ENCODE assay signal across 8 cellular contexts in the genomic region with DNA sequence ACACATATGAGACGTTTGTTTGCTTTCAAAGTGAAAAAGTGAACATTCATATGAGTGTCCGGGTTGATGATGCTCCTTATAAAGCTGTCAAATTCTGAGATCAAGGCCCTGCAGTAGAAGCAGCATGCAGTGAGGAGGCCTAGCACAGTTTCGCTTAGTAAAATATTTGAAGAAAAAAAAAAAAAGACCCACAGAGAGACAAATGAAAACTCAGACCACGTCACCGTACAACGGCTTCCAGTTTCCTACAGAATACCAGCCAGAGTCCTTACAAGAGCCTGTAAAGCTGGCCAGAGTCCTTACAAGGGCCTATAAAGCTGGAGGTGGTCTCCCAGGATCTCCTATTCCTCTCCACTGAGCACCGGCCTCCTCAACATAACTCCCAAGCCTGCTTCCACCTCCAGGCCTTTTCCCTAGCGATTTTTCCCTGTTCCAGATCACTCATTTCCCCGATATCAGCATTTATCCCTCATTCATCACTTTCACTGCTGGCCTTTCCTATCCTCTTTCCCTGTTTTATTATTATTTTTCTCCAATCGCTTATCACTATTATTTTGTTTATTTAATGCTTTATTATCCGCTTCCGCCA. TPM values are rescaled to one million over a fixed set of nuclear protein-coding genes. Genes with fewer than 3 reads are reported as not detected.
DNase-seq lines count a peak whose midpoint lies in the region; ATAC-seq and TF ChIP-seq lines count a peak whose summit lies in the region.

No MANE protein-coding gene starts in this region.

- peaks cover 23 to 38% of the 10 kb centered on the region in 2 donors for H3K36me3 Mint-ChIP-seq in activated naive CD4-positive, alpha-beta T cell treated with anti-CD3 and anti-CD28 coated beads, Interleukin-2, amount 50 U/mL, for 72 hours

- CTCF ChIA-PET in AG04449 (lab: Yijun Ruan, JAX) = interaction anchor here (0.7 to 2.2 kb wide), 6 partner anchors 14 to 222 kb away, joined by 3 to 12 read pairs (median 4); no protein-coding TSS in a partner anchor

- ATAC-seq in activated naive CD4-positive, alpha-beta T cell treated with anti-CD3 and anti-CD28 coated beads, Interleukin-2, amount 50 U/mL, for 72 hours = peak; percentile 31 to 40
- no peak for ATAC-seq in HG03442 (IDR thresholded peaks at IDR 0.05; ENCODE audit: unreplicated experiment)

- in situ Hi-C loops in GM13977 (cut with MboI; ENCODE audit: low pct_unique_long_range_greater_than_20kb, low sequenced_read_pairs, unreplicated experiment) = no loop called here

- TF ChIP-seq CTCF in AG04449 (IDR thresholded peaks at IDR 0.05; ENCODE audit: insufficient read depth, low read length, missing control alignments) (no peak), GM13977 (IDR thresholded peaks at IDR 0.05; ENCODE audit: extremely low read depth, insufficient read depth, missing control alignments) (no peak)

- peak overlapping the region; percentile 78 for H3K4me3 ChIP-seq in AG04449 (ENCODE audit: low read depth, low read length)

- DNase-seq in AG04449 (ENCODE audit: low read depth, low spot score) (no peak), GM13977 (ENCODE audit: low spot score) (peak; percentile 47), NCI-H446 (lab: John Stamatoyannopoulos, UW) (peak; percentile 48 to 64), head of caudate nucleus (peak in 23 of 42 donors; percentile 8 to 62 (median 32)), renal cortical epithelial cell (ENCODE audit: low read depth) (peak; percentile 54), T1000 (lab: John Stamatoyannopoulos, UW) (no peak)
- peak; percentile 29 to 65 for DNase-seq in activated naive CD4-positive, alpha-beta T cell treated with anti-CD3 and anti-CD28 coated beads, Interleukin-2, amount 50 U/mL, for 72 hours (ENCODE audit: low spot score in 2 of 2)

- POLR2A ChIA-PET in AG04449 (lab: Yijun Ruan, JAX) = interaction anchor here (1.0 to 2.1 kb wide), 8 partner anchors 15 to 338 kb away, joined by 3 to 12 read pairs (median 5); a partner anchor contains a TSS

- H3K27ac Mint-ChIP-seq in activated naive CD4-positive, alpha-beta T cell treated with anti-CD3 and anti-CD28 coated beads, Interleukin-2, amount 50 U/mL, for 72 hours = peak overlapping the region; percentile 96 to 98

- no peaks in the 10 kb centered on the region for H3K9me3 Mint-ChIP-seq in activated naive CD4-positive, alpha-beta T cell treated with anti-CD3 and anti-CD28 coated beads, Interleukin-2, amount 50 U/mL, for 72 hours

- intact Hi-C loops in head of caudate nucleus (cut with DNase I) = loop anchor here (2.0 to 10.0 kb wide), 2 partner anchors 14 to 222 kb away; no protein-coding TSS in a partner anchor

RNA-seq across cellular contexts. Expression of gene HMGN4, which starts 1.5 kb away (rescaled TPM):
- total RNA-seq in activated naive CD4-positive, alpha-beta T cell treated with anti-CD3 and anti-CD28 coated beads, Interleukin-2, amount 50 U/mL, for 72 hours = 10 to 100 TPM; 87.0 to 98.0 TPM
- 117 and 119 TPM in 2 replicates for total RNA-seq in renal cortical epithelial cell

RNA-seq across cellular contexts. Expression of gene BTN1A1, which starts 36.6 kb away (rescaled TPM):
- under 1 TPM in 1 of 2 donors, not detected in 1; 0.16 TPM for total RNA-seq in activated naive CD4-positive, alpha-beta T cell treated with anti-CD3 and anti-CD28 coated beads, Interleukin-2, amount 50 U/mL, for 72 hours
- total RNA-seq in renal cortical epithelial cell = not detected in 2 replicates

Comparison
In these comparisons a context has a peak if more than half of its experiments do, and no peak if none do; other contexts are left out.
1. DNase-seq: peak in GM13977 (single experiment), NCI-H446 (2 of 2), activated naive CD4-positive, alpha-beta T cell treated with anti-CD3 and anti-CD28 coated beads, Interleukin-2, amount 50 U/mL, for 72 hours (2 of 2), head of caudate nucleus (23 of 42) and renal cortical epithelial cell (single experiment); none in AG04449 (single experiment) and T1000 (single experiment).